In the genomic region with DNA sequence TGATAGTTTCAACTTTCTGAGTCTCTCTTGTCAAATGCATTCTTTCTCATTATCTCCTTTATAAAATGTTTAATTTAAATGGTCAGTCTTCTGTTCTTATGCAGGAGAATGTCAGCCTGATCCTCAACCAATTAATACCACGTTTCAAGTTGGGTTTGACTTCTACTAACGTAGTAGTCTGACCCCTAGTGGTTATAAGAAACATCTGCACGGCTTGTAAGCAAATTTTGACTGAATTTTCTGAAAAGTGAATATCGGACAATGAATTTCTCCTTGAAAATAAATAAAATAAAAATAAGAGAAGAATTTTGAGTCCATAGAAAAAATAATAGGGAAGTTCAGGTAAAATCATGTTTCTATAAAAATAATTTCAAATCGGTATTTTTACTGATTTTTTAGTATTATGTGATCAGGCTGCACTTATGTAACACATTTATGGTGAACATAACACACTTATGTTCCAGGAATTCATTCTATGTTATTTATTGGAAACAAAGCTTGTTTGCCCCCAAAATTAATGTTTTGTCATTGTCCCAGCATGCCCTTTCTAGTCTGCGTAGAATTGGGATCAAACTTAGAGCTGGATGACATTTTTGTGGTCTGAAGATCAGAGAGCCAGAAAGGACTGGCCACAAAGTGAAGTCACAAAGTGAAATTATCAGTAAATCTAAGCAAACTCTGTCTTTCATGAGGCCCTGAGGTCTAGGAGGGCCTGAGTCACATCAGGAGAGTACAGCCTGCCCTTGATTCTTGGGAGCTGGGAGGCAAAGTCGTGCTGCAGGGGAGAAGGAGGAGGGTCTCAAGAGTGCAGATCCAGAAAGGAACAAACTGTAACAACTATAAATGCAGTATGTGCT, we compare ENCODE assay signal across 8 cellular contexts.
DNase-seq lines count a peak whose midpoint lies in the region; ATAC-seq, FAIRE-seq and TF ChIP-seq lines count a peak whose summit lies in the region.

No MANE protein-coding gene starts in this region.

- CTCF ChIA-PET in GM12878 (lab: Yijun Ruan, JAX): interaction anchor here (0.7 to 3.7 kb wide), 11 partner anchors 18 to 477 kb away, joined by 3 to 47 read pairs (median 5); no protein-coding TSS in a partner anchor

- H3K36me3 ChIP-seq in GM12878 (ENCODE audit: control insufficient read depth in 2 of 2, insufficient read depth in 2 of 2, low read length in 1 of 2): no peaks in the 10 kb centered on the region
- no peaks in the 10 kb centered on the region for H3K36me3 ChIP-seq in kidney epithelial cell (ENCODE audit: control insufficient read depth, insufficient read depth, low read length)

- in situ Hi-C loops in GM12878 (cut with MboI): no loop called here

- no peak for TF ChIP-seq POLR2A in GM12878 (IDR thresholded peaks at IDR 0.05; ENCODE audit: low read depth, low read length)
- TF ChIP-seq POLR2A in lower leg skin (IDR thresholded peaks at IDR 0.05): no peak

- no peak for TF ChIP-seq EP300 in GM12878 (IDR thresholded peaks at IDR 0.05; ENCODE audit: borderline replicate concordance in 1 of 2, control insufficient read depth in 1 of 2, low read depth in 2 of 2, low read length in 2 of 2)

- no peak for DNase-seq in D721Med (ENCODE audit: insufficient read length, low spot score)
- peak; percentile 84 for DNase-seq in NCI-H345 treated with DMSO at 0.1 percent for 48 hours (lab: John Stamatoyannopoulos, UW; ENCODE audit: unreplicated experiment)
- DNase-seq in GM12878 (ENCODE audit: low read depth, low spot score): peak; percentile 1
- no peak for DNase-seq in kidney epithelial cell (ENCODE audit: low read depth)
- DNase-seq in lower leg skin (ENCODE audit: low spot score in 2 of 2): no peak

- RAD21 ChIA-PET in GM12878 (lab: Charles Lee; ENCODE audit: unreplicated experiment): interaction anchor here (0.8 to 2.7 kb wide), 4 partner anchors 345 to 476 kb away, joined by 3 to 21 read pairs (median 6); no protein-coding TSS in a partner anchor

- no peaks in the 10 kb centered on the region for H3K9me3 ChIP-seq in GM12878 (replicated peaks; ENCODE audit: control insufficient read depth, insufficient read depth, low read length)

- ATAC-seq in HG02642 (IDR thresholded peaks at IDR 0.05; ENCODE audit: poor library complexity, unreplicated experiment) (peak; percentile 53), GM12878 (peak; percentile 64), GM18519 (IDR thresholded peaks at IDR 0.05; ENCODE audit: low FRiP score, unreplicated experiment) (no peak), GM21447 (IDR thresholded peaks at IDR 0.05; ENCODE audit: unreplicated experiment) (no peak)

- TF ChIP-seq CTCF in D721Med (IDR thresholded peaks at IDR 0.05; ENCODE audit: insufficient read depth, missing control alignments) (peak; percentile 71), GM12878 (IDR thresholded peaks at IDR 0.05 in 2 of 3, conservative IDR thresholded peaks at IDR 0.05 in 1 of 3; ENCODE audit: control insufficient read depth in 2 of 3, extremely low read depth in 1 of 3, insufficient read depth in 1 of 3, low read depth in 3 of 3, low read length in 3 of 3) (peak; percentile 63 to 76 (median 67)), kidney epithelial cell (IDR thresholded peaks at IDR 0.05; ENCODE audit: insufficient read depth, low read length, poor library complexity, severe bottlenecking) (peak; percentile 74), lower leg skin (IDR thresholded peaks at IDR 0.05) (no peak)

- H4K20me1 ChIP-seq in GM12878 (ENCODE audit: control insufficient read depth, insufficient read depth): no peaks in the 10 kb centered on the region

- no peak overlapping the region for H2AFZ ChIP-seq in GM12878 (ENCODE audit: control insufficient read depth, low read depth, low read length)

- 15% methylated on average over 7 of the region's 7 CpGs for WGBS in GM12878 (ENCODE audit: insufficient coverage, insufficient replicate concordance, low lambda C conversion rate, missing lambda C conversion rate)
- WGBS in lower leg skin, 2 donors: 24 to 25% methylated on average over 7 of the region's 7 CpGs

- peak; percentile 58 for TF ChIP-seq RAD21 in GM12878 (IDR thresholded peaks at IDR 0.05; ENCODE audit: insufficient read depth, low read depth, low read length)

- BruUV-seq in GM12878 (replicated peaks; lab: Mats Ljungman, UMichigan): no TSS peak

- intact Hi-C loops in GM12878 (cut with micrococcal nuclease; ENCODE audit: unreplicated experiment) (loop anchor here (1.0 to 2.0 kb wide), 3 partner anchors 344 to 441 kb away; no protein-coding TSS in a partner anchor), lower leg skin (cut with DNase I; ENCODE audit: low total_unique reads) (no loop called here)

- H3K4me3 ChIP-seq in GM12878 (no peak overlapping the region), kidney epithelial cell (ENCODE audit: low read depth, low read length) (no peak overlapping the region), lower leg skin (ENCODE audit: low read depth, poor library complexity, severe bottlenecking) (no peak overlapping the region)

- no peak overlapping the region for H3K9ac ChIP-seq in GM12878 (ENCODE audit: control insufficient read depth, insufficient read depth, low read length)

- POLR2A ChIA-PET in GM12878 (lab: Charles Lee): no interaction called here

- FAIRE-seq in D721Med (lab: Jason Lieb, UNC) (no peak), GM12878 (lab: Jason Lieb, UNC) (peak; percentile 54)

- no peaks in the 10 kb centered on the region for H3K27me3 ChIP-seq in GM12878 (replicated peaks in 1 of 2; ENCODE audit: control insufficient read depth in 2 of 2, insufficient read depth in 2 of 2, low read length in 1 of 2)
- H3K27me3 ChIP-seq in kidney epithelial cell (ENCODE audit: control insufficient read depth, insufficient read depth, low read length): no peaks in the 10 kb centered on the region

- no peaks in the 10 kb centered on the region for H3K79me2 ChIP-seq in GM12878 (ENCODE audit: control insufficient read depth, insufficient read depth, low read length)

- SMC1A ChIA-PET in GM12878 (lab: Charles Lee; ENCODE audit: uncharacterized antibody, unreplicated experiment): interaction anchor here (0.8 to 7.4 kb wide), 8 partner anchors 18 to 1633 kb away, joined by 3 to 63 read pairs (median 4); no protein-coding TSS in a partner anchor

- no peak overlapping the region for H3K4me2 ChIP-seq in GM12878 (ENCODE audit: control insufficient read depth, insufficient read depth)

- H3K4me1 ChIP-seq in GM12878 (ENCODE audit: control insufficient read depth, insufficient read depth, low read length): no peaks in the 10 kb centered on the region

- H3K27ac ChIP-seq in GM12878 (ENCODE audit: control insufficient read depth, insufficient read depth): no peak overlapping the region

TF ChIP-seq in GM12878, 131 proteins besides CTCF, POLR2A, EP300 and RAD21:
- TF ChIP-seq, protein P1, sequence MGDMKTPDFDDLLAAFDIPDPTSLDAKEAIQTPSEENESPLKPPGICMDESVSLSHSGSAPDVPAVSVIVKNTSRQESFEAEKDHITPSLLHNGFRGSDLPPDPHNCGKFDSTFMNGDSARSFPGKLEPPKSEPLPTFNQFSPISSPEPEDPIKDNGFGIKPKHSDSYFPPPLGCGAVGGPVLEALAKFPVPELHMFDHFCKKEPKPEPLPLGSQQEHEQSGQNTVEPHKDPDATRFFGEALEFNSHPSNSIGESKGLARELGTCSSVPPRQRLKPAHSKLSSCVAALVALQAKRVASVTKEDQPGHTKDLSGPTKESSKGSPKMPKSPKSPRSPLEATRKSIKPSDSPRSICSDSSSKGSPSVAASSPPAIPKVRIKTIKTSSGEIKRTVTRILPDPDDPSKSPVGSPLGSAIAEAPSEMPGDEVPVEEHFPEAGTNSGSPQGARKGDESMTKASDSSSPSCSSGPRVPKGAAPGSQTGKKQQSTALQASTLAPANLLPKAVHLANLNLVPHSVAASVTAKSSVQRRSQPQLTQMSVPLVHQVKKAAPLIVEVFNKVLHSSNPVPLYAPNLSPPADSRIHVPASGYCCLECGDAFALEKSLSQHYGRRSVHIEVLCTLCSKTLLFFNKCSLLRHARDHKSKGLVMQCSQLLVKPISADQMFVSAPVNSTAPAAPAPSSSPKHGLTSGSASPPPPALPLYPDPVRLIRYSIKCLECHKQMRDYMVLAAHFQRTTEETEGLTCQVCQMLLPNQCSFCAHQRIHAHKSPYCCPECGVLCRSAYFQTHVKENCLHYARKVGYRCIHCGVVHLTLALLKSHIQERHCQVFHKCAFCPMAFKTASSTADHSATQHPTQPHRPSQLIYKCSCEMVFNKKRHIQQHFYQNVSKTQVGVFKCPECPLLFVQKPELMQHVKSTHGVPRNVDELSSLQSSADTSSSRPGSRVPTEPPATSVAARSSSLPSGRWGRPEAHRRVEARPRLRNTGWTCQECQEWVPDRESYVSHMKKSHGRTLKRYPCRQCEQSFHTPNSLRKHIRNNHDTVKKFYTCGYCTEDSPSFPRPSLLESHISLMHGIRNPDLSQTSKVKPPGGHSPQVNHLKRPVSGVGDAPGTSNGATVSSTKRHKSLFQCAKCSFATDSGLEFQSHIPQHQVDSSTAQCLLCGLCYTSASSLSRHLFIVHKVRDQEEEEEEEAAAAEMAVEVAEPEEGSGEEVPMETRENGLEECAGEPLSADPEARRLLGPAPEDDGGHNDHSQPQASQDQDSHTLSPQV (IDR thresholded peaks at IDR 0.05): no peak
- peak; percentile 65 for TF ChIP-seq SMC3 (IDR thresholded peaks at IDR 0.05; ENCODE audit: borderline replicate concordance, low read length)

Comparison
In these comparisons a context has a peak if more than half of its experiments do, and no peak if none do; other contexts are left out.
1. DNase-seq: peak in NCI-H345 treated with DMSO at 0.1 percent for 48 hours (single experiment) and GM12878 (single experiment); none in D721Med (single experiment), kidney epithelial cell (single experiment) and lower leg skin (0 of 2).
2. CTCF ChIP-seq: peak in D721Med (single experiment), GM12878 (3 of 3) and kidney epithelial cell (single experiment); none in lower leg skin (0 of 3).
3. ATAC-seq: peak in HG02642 (single experiment) and GM12878 (single experiment); none in GM18519 (single experiment) and GM21447 (single experiment).